ENCODE assay signal across 1 cellular context in the genomic region with DNA sequence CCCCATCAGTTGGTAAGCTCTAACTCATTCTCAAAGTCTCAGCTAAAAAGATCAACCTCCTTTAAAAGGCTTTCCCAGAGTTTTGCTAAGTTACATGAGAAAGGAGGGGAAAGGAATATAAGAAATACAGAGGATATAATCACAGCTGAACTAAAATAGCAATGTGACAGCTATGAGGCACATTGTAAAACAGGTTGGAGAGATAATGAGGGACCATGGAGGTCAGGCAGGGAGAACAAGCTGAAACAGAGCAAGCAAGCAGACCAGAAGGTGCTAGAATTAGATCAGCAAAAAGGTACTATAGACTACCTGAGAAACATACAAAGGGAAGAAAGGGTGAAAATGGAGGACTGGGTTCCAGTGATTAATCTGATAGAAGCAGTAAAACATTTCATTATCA.
TF ChIP-seq lines count a peak whose summit lies in the region.

No MANE protein-coding gene starts in this region.

TF ChIP-seq in GM23338, 12 proteins besides CTCF, POLR2A, EP300 and RAD21 (continued from another document):
- TF ChIP-seq, protein P1, sequence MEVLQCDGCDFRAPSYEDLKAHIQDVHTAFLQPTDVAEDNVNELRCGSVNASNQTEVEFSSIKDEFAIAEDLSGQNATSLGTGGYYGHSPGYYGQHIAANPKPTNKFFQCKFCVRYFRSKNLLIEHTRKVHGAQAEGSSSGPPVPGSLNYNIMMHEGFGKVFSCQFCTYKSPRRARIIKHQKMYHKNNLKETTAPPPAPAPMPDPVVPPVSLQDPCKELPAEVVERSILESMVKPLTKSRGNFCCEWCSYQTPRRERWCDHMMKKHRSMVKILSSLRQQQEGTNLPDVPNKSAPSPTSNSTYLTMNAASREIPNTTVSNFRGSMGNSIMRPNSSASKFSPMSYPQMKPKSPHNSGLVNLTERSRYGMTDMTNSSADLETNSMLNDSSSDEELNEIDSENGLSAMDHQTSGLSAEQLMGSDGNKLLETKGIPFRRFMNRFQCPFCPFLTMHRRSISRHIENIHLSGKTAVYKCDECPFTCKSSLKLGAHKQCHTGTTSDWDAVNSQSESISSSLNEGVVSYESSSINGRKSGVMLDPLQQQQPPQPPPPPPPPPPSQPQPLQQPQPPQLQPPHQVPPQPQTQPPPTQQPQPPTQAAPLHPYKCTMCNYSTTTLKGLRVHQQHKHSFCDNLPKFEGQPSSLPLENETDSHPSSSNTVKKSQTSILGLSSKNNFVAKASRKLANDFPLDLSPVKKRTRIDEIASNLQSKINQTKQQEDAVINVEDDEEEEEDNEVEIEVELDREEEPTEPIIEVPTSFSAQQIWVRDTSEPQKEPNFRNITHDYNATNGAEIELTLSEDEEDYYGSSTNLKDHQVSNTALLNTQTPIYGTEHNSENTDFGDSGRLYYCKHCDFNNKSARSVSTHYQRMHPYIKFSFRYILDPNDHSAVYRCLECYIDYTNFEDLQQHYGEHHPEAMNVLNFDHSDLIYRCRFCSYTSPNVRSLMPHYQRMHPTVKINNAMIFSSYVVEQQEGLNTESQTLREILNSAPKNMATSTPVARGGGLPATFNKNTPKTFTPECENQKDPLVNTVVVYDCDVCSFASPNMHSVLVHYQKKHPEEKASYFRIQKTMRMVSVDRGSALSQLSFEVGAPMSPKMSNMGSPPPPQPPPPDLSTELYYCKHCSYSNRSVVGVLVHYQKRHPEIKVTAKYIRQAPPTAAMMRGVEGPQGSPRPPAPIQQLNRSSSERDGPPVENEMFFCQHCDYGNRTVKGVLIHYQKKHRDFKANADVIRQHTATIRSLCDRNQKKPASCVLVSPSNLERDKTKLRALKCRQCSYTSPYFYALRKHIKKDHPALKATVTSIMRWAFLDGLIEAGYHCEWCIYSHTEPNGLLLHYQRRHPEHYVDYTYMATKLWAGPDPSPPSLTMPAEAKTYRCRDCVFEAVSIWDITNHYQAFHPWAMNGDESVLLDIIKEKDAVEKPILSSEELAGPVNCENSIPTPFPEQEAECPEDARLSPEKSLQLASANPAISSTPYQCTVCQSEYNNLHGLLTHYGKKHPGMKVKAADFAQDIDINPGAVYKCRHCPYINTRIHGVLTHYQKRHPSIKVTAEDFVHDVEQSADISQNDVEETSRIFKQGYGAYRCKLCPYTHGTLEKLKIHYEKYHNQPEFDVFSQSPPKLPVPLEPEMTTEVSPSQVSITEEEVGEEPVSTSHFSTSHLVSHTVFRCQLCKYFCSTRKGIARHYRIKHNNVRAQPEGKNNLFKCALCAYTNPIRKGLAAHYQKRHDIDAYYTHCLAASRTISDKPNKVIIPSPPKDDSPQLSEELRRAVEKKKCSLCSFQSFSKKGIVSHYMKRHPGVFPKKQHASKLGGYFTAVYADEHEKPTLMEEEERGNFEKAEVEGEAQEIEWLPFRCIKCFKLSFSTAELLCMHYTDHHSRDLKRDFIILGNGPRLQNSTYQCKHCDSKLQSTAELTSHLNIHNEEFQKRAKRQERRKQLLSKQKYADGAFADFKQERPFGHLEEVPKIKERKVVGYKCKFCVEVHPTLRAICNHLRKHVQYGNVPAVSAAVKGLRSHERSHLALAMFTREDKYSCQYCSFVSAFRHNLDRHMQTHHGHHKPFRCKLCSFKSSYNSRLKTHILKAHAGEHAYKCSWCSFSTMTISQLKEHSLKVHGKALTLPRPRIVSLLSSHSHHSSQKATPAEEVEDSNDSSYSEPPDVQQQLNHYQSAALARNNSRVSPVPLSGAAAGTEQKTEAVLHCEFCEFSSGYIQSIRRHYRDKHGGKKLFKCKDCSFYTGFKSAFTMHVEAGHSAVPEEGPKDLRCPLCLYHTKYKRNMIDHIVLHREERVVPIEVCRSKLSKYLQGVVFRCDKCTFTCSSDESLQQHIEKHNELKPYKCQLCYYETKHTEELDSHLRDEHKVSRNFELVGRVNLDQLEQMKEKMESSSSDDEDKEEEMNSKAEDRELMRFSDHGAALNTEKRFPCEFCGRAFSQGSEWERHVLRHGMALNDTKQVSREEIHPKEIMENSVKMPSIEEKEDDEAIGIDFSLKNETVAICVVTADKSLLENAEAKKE (CRISPR knock-in tag; IDR thresholded peaks at IDR 0.05): no peak
- TF ChIP-seq NANOG (IDR thresholded peaks at IDR 0.05; ENCODE audit: borderline replicate concordance) (no peak), JUNB (IDR thresholded peaks at IDR 0.05; ENCODE audit: unreplicated experiment) (no peak), CREB1 (CRISPR knock-in tag; IDR thresholded peaks at IDR 0.05; ENCODE audit: low read depth) (no peak), ZNF331 (CRISPR knock-in tag; IDR thresholded peaks at IDR 0.05; ENCODE audit: low read depth) (no peak), POLR2AphosphoS5 (IDR thresholded peaks at IDR 0.05; ENCODE audit: low read depth) (no peak), STAT1 (IDR thresholded peaks at IDR 0.05; ENCODE audit: unreplicated experiment) (no peak)
- TF ChIP-seq, protein P2, sequence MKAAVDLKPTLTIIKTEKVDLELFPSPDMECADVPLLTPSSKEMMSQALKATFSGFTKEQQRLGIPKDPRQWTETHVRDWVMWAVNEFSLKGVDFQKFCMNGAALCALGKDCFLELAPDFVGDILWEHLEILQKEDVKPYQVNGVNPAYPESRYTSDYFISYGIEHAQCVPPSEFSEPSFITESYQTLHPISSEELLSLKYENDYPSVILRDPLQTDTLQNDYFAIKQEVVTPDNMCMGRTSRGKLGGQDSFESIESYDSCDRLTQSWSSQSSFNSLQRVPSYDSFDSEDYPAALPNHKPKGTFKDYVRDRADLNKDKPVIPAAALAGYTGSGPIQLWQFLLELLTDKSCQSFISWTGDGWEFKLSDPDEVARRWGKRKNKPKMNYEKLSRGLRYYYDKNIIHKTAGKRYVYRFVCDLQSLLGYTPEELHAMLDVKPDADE (IDR thresholded peaks at IDR 0.05): no peak
